In the genomic region with DNA sequence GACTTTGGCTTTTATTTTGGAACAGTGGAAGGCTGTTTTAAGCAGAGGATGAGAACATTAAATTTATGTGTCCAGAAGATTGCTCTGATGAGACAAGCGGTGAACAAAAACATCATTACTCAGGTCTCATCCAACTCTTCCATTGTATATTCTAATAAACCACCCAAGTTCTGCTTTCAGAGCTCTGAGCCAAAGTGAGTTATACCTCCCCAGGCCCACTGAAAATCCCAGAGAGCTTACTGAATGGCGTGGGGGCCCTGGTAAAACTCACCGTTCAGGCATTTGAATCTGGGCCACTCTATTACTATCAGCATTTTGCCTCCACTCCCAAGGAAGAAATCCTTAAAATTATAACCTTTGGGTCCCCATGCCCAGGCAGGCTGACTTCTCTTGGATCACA, we compare ENCODE assay signal across 19 cellular contexts.
DNase-seq lines count a peak whose midpoint lies in the region; ATAC-seq and TF ChIP-seq lines count a peak whose summit lies in the region.
"Had no signal": no experiment of that assay in that cellular context is flagged by ENCODE, and none has a peak within 500 bp of the region (broad histone marks: within the 10 kb centered on the region; RNA-seq: fewer than 3 reads in every experiment).

No MANE protein-coding gene starts in this region.

- no peak for TF ChIP-seq EP300 in sigmoid colon (IDR thresholded peaks at IDR 0.05)

- peaks cover 7% of the 10 kb centered on the region for H3K27me3 Mint-ChIP-seq in activated CD4-positive, alpha-beta T cell treated with anti-CD3 and anti-CD28 coated beads for 36 hours
- H3K27me3 Mint-ChIP-seq: IgD-negative memory B cell, memory B cell had no signal

- H3K9ac ChIP-seq in PC-3 (ENCODE audit: low read length) = peak overlapping the region; percentile 8; the same call in 1 of the 2 replicates

- intact Hi-C loops in activated CD4-positive, alpha-beta T cell treated with anti-CD3 and anti-CD28 coated beads for 36 hours (cut with DNase I, micrococcal nuclease) = no loop called here
- intact Hi-C loops in PC-3 (cut with micrococcal nuclease) = no loop called here
- intact Hi-C loops in esophagus squamous epithelium (cut with DNase I) = no loop called here
- intact Hi-C loops in sigmoid colon (cut with DNase I) = no loop called here
- intact Hi-C loops in left colon (cut with DNase I, micrococcal nuclease) = no loop called here

- no peak overlapping the region for H2AFZ ChIP-seq in PC-3 (ENCODE audit: low read length)

- H3K27ac Mint-ChIP-seq in activated CD4-positive, alpha-beta T cell treated with anti-CD3 and anti-CD28 coated beads for 36 hours = peak overlapping the region; percentile 24
- H3K27ac Mint-ChIP-seq: CD8-positive, alpha-beta T cell; H9; IgD-negative memory B cell; immature natural killer cell; memory B cell had no signal

- no peaks in the 10 kb centered on the region for H3K27me3 ChIP-seq in PC-3 (ENCODE audit: low read length)
- no peaks in the 10 kb centered on the region for H3K27me3 ChIP-seq in esophagus squamous epithelium
- peaks cover 0 to 9% (median 3%) of the 10 kb centered on the region in 3 donors for H3K27me3 ChIP-seq in sigmoid colon

- POLR2A ChIA-PET in activated CD4-positive, alpha-beta T cell treated with anti-CD3 and anti-CD28 coated beads for 36 hours (lab: Charles Lee) = interaction anchor here (0.6 kb wide), 3 partner anchors 67 to 169 kb away, joined by 3 to 5 read pairs (median 4); no protein-coding TSS in a partner anchor
- POLR2A ChIA-PET in PC-3 (lab: Charles Lee; ENCODE audit: unreplicated experiment) = interaction anchor here (0.6 to 1.2 kb wide), 2 partner anchors 11 to 115 kb away, joined by 3 to 7 read pairs; no protein-coding TSS in a partner anchor

- H3K36me3 ChIP-seq in PC-3 (ENCODE audit: low read depth, low read length) = no peaks in the 10 kb centered on the region
- H3K36me3 ChIP-seq in esophagus squamous epithelium = no peaks in the 10 kb centered on the region
- H3K36me3 ChIP-seq in sigmoid colon = no peaks in the 10 kb centered on the region

- DNase-seq in activated CD4-positive, alpha-beta T cell treated with anti-CD3 and anti-CD28 coated beads for 36 hours = no peak
- no peak for DNase-seq in activated CD4-positive, alpha-beta T cell treated with anti-CD3 and anti-CD28 coated beads, Interleukin-2, amount 50 U/mL, for 1 hour
- DNase-seq in PC-3 (no peak), esophagus squamous epithelium (lab: John Stamatoyannopoulos, UW) (no peak), sigmoid colon (no peak), AG20443 (ENCODE audit: low spot score) (no peak), left colon (no peak), MV-4-11 (lab: John Stamatoyannopoulos, UW) (no peak)
- DNase-seq: 8988T; activated CD8-positive, alpha-beta memory T cell treated with anti-CD3 and anti-CD28 coated beads for 24 hours; activated gamma-delta T cell; H9; immature natural killer cell; NCI-H1105 treated with DMSO at 0.1 percent for 48 hours; NCI-H345; stimulated activated CD4-positive, alpha-beta T cell treated with anti-CD3 and anti-CD28 coated beads, Interleukin-12 subunit alpha, Interleukin-12 subunit beta, amount 100 ng/mL, for 4 hours had no signal

- 32 to 54% methylated on average over 2 to 3 of the region's 3 CpGs for WGBS in esophagus squamous epithelium, 2 donors
- 88 to 90% methylated on average over 3 of the region's 3 CpGs for WGBS in sigmoid colon, 2 donors

- H4K20me1 ChIP-seq in PC-3 (ENCODE audit: low read length) = no peaks in the 10 kb centered on the region

- H3K4me2 ChIP-seq in PC-3 (ENCODE audit: low read length) = peak overlapping the region; percentile 45

- H3K4me1 Mint-ChIP-seq in activated CD4-positive, alpha-beta T cell treated with anti-CD3 and anti-CD28 coated beads for 36 hours = peaks cover 72% of the 10 kb centered on the region

- no peak for ATAC-seq in activated CD4-positive, alpha-beta T cell treated with anti-CD3 and anti-CD28 coated beads for 36 hours
- ATAC-seq in PC-3 = no peak
- no peak for ATAC-seq in left colon
- ATAC-seq: CD8-positive, alpha-beta T cell had no signal

- TF ChIP-seq CTCF in PC-3 (conservative IDR thresholded peaks at IDR 0.05; ENCODE audit: low read depth, low read length) (no peak), esophagus squamous epithelium (IDR thresholded peaks at IDR 0.05) (no peak), sigmoid colon (IDR thresholded peaks at IDR 0.05) (no peak)

- peak overlapping the region; percentile 72 for H3K27ac ChIP-seq in PC-3 (ENCODE audit: low read length)
- peak overlapping the region; percentile 44 to 81 (median 52) for H3K27ac ChIP-seq in esophagus squamous epithelium
- H3K27ac ChIP-seq in sigmoid colon = peak overlapping the region in 3 of 4 donors; percentile 50 to 75 (median 55)

- no peaks in the 10 kb centered on the region for H3F3A ChIP-seq in PC-3 (ENCODE audit: low read length, unreplicated experiment)

- no peak overlapping the region; the same call in 1 of the 2 replicates for H3K4me3 ChIP-seq in PC-3 (ENCODE audit: low read length)
- H3K4me3 ChIP-seq in esophagus squamous epithelium = no peak overlapping the region
- H3K4me3 ChIP-seq in sigmoid colon = no peak overlapping the region

- H3K9me3 Mint-ChIP-seq in activated CD4-positive, alpha-beta T cell treated with anti-CD3 and anti-CD28 coated beads for 36 hours (ENCODE audit: low read depth) = no peaks in the 10 kb centered on the region
- H3K9me3 Mint-ChIP-seq: CD8-positive, alpha-beta T cell; H9; IgD-negative memory B cell; immature natural killer cell; memory B cell had no signal

- H3K4me3 Mint-ChIP-seq in activated CD4-positive, alpha-beta T cell treated with anti-CD3 and anti-CD28 coated beads for 36 hours = no peak overlapping the region
- H3K4me3 Mint-ChIP-seq: CD8-positive, alpha-beta T cell; H9; IgD-negative memory B cell; immature natural killer cell; memory B cell had no signal

- H3K79me2 ChIP-seq in PC-3 (ENCODE audit: low read length) = peaks cover 8% of the 10 kb centered on the region

- CTCF ChIA-PET in activated CD4-positive, alpha-beta T cell treated with anti-CD3 and anti-CD28 coated beads for 36 hours (lab: Charles Lee) = interaction anchor here (1.4 kb wide), 1 partner anchor 264 kb away, joined by 4 read pairs; no protein-coding TSS in a partner anchor
- CTCF ChIA-PET in PC-3 (lab: Charles Lee) = interaction anchor here (0.6 kb wide), 1 partner anchor 140 kb away, joined by 9 read pairs; no protein-coding TSS in a partner anchor

- H3K9me3 ChIP-seq in PC-3 (ENCODE audit: low read length) (no peaks in the 10 kb centered on the region), esophagus squamous epithelium (no peaks in the 10 kb centered on the region), sigmoid colon (no peaks in the 10 kb centered on the region)

- no peak for TF ChIP-seq POLR2A in esophagus squamous epithelium (IDR thresholded peaks at IDR 0.05)
- TF ChIP-seq POLR2A in sigmoid colon (IDR thresholded peaks at IDR 0.05) = no peak

- H3K9me2 ChIP-seq in PC-3 (replicated peaks; ENCODE audit: low read length) = no peaks in the 10 kb centered on the region

- H3K4me1 ChIP-seq in PC-3 (ENCODE audit: insufficient read depth, low read length) (peaks cover 77% of the 10 kb centered on the region), esophagus squamous epithelium (peaks cover 26 to 72% (median 42%) of the 10 kb centered on the region in 3 donors), sigmoid colon (peaks cover 0 to 52% (median 27%) of the 10 kb centered on the region in 4 donors)

- BruUV-seq in PC-3 (replicated peaks; lab: Mats Ljungman, UMichigan) = no TSS peak

- H3K36me3 Mint-ChIP-seq in activated CD4-positive, alpha-beta T cell treated with anti-CD3 and anti-CD28 coated beads for 36 hours (ENCODE audit: low read depth) = no peaks in the 10 kb centered on the region
- H3K36me3 Mint-ChIP-seq: CD8-positive, alpha-beta T cell; memory B cell had no signal
